In the genomic region with DNA sequence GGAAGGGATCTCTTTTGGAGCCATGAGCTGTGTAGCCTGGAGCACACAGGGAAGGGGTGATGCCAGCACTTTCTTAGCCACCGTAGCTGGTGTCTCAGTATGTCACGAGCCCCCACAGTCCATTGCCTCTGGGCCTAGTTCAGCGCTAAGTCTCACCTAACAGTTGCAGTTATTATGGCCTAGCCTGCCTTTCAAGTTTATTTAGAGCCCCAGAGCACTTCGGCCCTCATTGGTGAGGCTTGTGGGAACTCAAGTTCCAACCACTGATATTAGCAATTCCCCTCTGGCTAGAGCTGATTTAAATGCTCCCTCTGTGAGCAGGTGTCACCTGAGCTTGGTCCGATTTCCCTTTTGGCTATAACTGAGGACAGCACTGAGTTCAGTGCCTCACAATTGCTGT, we compare ENCODE assay signal across 33 cellular contexts.
"Had no signal": no experiment of that assay in that cellular context is flagged by ENCODE, and none has a peak within 500 bp of the region (broad histone marks: within the 10 kb centered on the region; RNA-seq: fewer than 3 reads in every experiment).

No MANE protein-coding gene starts in this region.

- DNase-seq: Karpas-422, Kasumi-1, MG63, MM.1S, MV-4-11, NCI-H1048, NCI-H1092, NCI-H1092 treated with DMSO at 0.1 percent for 48 hours, NCI-H1105, NCI-H1105 treated with DMSO at 0.1 percent for 48 hours, NCI-H1417, NCI-H1417 treated with DMSO at 0.1 percent for 48 hours, NCI-H1436, NCI-H1436 treated with DMSO at 0.1 percent for 48 hours, NCI-H146, NCI-H1694, NCI-H1694 treated with DMSO at 0.1 percent for 48 hours, NCI-H187, NCI-H187 treated with DMSO at 0.1 percent for 48 hours, NCI-H1930, NCI-H2029, NCI-H2029 treated with DMSO at 0.1 percent for 48 hours, NCI-H2081, NCI-H2081 treated with DMSO at 0.1 percent for 48 hours, NCI-H2107, NCI-H2171, NCI-H2171 treated with DMSO at 0.1 percent for 48 hours, NCI-H2227 treated with DMSO at 0.1 percent for 48 hours, NCI-H226, NCI-H345, NCI-H446, NCI-H446 treated with DMSO at 0.1 percent for 48 hours, NCI-H510A had no signal
